Comparison of ENCODE assay signal across 1 cellular context in genomic region chr4:25312496-25313193, GRCh38.
A peak's percentile ranks its signal among the peaks of the same experiment; 100 is the strongest.
TF ChIP-seq lines count a peak whose summit lies in the region.

A gene with protein sequence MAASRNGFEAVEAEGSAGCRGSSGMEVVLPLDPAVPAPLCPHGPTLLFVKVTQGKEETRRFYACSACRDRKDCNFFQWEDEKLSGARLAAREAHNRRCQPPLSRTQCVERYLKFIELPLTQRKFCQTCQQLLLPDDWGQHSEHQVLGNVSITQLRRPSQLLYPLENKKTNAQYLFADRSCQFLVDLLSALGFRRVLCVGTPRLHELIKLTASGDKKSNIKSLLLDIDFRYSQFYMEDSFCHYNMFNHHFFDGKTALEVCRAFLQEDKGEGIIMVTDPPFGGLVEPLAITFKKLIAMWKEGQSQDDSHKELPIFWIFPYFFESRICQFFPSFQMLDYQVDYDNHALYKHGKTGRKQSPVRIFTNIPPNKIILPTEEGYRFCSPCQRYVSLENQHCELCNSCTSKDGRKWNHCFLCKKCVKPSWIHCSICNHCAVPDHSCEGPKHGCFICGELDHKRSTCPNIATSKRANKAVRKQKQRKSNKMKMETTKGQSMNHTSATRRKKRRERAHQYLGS (plus strand): TSS chr4:25312774. CDS start chr4:25312810, 36 bp downstream.

TF ChIP-seq in GM23338, 12 proteins besides CTCF, POLR2A, EP300 and RAD21 (continued from another document):
- TF ChIP-seq ZNF331 (CRISPR knock-in tag; IDR thresholded peaks at IDR 0.05; ENCODE audit: low read depth) = 0 out of 2 replicates have a peak, but pooled peaks have one; percentile 27
- TF ChIP-seq, protein P1, sequence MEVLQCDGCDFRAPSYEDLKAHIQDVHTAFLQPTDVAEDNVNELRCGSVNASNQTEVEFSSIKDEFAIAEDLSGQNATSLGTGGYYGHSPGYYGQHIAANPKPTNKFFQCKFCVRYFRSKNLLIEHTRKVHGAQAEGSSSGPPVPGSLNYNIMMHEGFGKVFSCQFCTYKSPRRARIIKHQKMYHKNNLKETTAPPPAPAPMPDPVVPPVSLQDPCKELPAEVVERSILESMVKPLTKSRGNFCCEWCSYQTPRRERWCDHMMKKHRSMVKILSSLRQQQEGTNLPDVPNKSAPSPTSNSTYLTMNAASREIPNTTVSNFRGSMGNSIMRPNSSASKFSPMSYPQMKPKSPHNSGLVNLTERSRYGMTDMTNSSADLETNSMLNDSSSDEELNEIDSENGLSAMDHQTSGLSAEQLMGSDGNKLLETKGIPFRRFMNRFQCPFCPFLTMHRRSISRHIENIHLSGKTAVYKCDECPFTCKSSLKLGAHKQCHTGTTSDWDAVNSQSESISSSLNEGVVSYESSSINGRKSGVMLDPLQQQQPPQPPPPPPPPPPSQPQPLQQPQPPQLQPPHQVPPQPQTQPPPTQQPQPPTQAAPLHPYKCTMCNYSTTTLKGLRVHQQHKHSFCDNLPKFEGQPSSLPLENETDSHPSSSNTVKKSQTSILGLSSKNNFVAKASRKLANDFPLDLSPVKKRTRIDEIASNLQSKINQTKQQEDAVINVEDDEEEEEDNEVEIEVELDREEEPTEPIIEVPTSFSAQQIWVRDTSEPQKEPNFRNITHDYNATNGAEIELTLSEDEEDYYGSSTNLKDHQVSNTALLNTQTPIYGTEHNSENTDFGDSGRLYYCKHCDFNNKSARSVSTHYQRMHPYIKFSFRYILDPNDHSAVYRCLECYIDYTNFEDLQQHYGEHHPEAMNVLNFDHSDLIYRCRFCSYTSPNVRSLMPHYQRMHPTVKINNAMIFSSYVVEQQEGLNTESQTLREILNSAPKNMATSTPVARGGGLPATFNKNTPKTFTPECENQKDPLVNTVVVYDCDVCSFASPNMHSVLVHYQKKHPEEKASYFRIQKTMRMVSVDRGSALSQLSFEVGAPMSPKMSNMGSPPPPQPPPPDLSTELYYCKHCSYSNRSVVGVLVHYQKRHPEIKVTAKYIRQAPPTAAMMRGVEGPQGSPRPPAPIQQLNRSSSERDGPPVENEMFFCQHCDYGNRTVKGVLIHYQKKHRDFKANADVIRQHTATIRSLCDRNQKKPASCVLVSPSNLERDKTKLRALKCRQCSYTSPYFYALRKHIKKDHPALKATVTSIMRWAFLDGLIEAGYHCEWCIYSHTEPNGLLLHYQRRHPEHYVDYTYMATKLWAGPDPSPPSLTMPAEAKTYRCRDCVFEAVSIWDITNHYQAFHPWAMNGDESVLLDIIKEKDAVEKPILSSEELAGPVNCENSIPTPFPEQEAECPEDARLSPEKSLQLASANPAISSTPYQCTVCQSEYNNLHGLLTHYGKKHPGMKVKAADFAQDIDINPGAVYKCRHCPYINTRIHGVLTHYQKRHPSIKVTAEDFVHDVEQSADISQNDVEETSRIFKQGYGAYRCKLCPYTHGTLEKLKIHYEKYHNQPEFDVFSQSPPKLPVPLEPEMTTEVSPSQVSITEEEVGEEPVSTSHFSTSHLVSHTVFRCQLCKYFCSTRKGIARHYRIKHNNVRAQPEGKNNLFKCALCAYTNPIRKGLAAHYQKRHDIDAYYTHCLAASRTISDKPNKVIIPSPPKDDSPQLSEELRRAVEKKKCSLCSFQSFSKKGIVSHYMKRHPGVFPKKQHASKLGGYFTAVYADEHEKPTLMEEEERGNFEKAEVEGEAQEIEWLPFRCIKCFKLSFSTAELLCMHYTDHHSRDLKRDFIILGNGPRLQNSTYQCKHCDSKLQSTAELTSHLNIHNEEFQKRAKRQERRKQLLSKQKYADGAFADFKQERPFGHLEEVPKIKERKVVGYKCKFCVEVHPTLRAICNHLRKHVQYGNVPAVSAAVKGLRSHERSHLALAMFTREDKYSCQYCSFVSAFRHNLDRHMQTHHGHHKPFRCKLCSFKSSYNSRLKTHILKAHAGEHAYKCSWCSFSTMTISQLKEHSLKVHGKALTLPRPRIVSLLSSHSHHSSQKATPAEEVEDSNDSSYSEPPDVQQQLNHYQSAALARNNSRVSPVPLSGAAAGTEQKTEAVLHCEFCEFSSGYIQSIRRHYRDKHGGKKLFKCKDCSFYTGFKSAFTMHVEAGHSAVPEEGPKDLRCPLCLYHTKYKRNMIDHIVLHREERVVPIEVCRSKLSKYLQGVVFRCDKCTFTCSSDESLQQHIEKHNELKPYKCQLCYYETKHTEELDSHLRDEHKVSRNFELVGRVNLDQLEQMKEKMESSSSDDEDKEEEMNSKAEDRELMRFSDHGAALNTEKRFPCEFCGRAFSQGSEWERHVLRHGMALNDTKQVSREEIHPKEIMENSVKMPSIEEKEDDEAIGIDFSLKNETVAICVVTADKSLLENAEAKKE (CRISPR knock-in tag; IDR thresholded peaks at IDR 0.05) = no peak; the same call in 1 of the 2 replicates
TF ChIP-seq in GM23338: peak in this region for 5.
